ENCODE assay signal across 38 cellular contexts in genomic region chr19:15991602-15992001, GRCh38. TPM values are rescaled to one million over a fixed set of nuclear protein-coding genes. Genes with fewer than 3 reads are reported as not detected.
"Had no signal": no experiment of that assay in that cellular context is flagged by ENCODE, and none has a peak within 500 bp of the region (broad histone marks: within the 10 kb centered on the region; RNA-seq: fewer than 3 reads in every experiment).

No MANE protein-coding gene starts in this region.

- H3K4me3 ChIP-seq: MG63 had no signal

- H3K36me3 ChIP-seq: MG63 had no signal

- DNase-seq: Karpas-422, Kasumi-1, MG63, MM.1S, MV-4-11, NCI-H1048, NCI-H1092, NCI-H1092 treated with DMSO at 0.1 percent for 48 hours, NCI-H1105, NCI-H1105 treated with DMSO at 0.1 percent for 48 hours, NCI-H1417, NCI-H1417 treated with DMSO at 0.1 percent for 48 hours, NCI-H1436, NCI-H1436 treated with DMSO at 0.1 percent for 48 hours, NCI-H146, NCI-H1694, NCI-H1694 treated with DMSO at 0.1 percent for 48 hours, NCI-H187, NCI-H187 treated with DMSO at 0.1 percent for 48 hours, NCI-H1930, NCI-H2029, NCI-H2029 treated with DMSO at 0.1 percent for 48 hours, NCI-H2081, NCI-H2081 treated with DMSO at 0.1 percent for 48 hours, NCI-H2107, NCI-H2171, NCI-H2171 treated with DMSO at 0.1 percent for 48 hours, NCI-H2227 treated with DMSO at 0.1 percent for 48 hours, NCI-H226, NCI-H345, NCI-H446, NCI-H446 treated with DMSO at 0.1 percent for 48 hours, NCI-H510A, NCI-H510A treated with DMSO at 0.1 percent for 48 hours had no signal

RNA-seq across cellular contexts. Expression of gene OR10H4, which starts 42.8 kb away (rescaled TPM):
- total RNA-seq: LHCN-M2, M059J, MCF 10A, NCI-H460 had no signal
